In the genomic region with DNA sequence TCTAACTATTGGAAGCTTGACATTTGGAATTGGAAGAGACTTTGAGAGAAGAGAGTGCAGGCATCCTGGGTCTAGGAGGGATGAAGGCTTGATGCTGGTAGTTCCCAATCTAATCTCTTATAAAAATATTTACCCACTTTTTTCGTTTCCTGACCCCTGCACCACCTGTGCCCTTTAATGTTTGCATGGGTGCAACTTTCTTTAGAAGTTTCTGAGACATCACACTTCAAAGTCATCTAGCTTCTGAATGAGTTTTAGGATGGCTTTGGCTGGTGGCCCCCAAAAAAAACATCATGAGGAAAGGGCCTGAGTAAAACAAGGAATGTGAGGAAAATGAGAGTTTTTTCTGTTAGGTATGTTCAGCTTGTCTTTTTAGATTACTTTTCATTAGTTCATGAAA, we compare ENCODE assay signal across 8 cellular contexts. TPM values are rescaled to one million over a fixed set of nuclear protein-coding genes. Genes with fewer than 3 reads are reported as not detected.
DNase-seq lines count a peak whose midpoint lies in the region; ATAC-seq and TF ChIP-seq lines count a peak whose summit lies in the region.

No MANE protein-coding gene starts in this region.

- peak overlapping the region; percentile 90 for H3K27ac Mint-ChIP-seq in activated CD4-positive, alpha-beta T cell treated with anti-CD3 and anti-CD28 coated beads, Interleukin-2, amount 10 ng/mL, durations not matched to agents 24 days and 14 days
- peak overlapping the region; percentile 89 for H3K27ac Mint-ChIP-seq in activated naive CD8-positive, alpha-beta T cell treated with anti-CD3 and anti-CD28 coated beads, Interleukin-2, amount 10 ng/mL, durations not matched to agents 7 days and 5 days

- H3K9me3 ChIP-seq in subcutaneous abdominal adipose tissue (ENCODE audit: control insufficient read depth in 5 of 5, low read length in 5 of 5): no peaks in the 10 kb centered on the region

- POLR2A ChIA-PET in activated naive CD8-positive, alpha-beta T cell treated with anti-CD3 and anti-CD28 coated beads, Interleukin-2, amount 10 ng/mL, durations not matched to agents 7 days and 5 days (lab: Charles Lee): interaction anchor here (1.1 to 2.9 kb wide), 2 partner anchors 27 to 100 kb away, joined by 3 to 15 read pairs; partner anchors contain the start of gene LIPT2

- H3K27me3 ChIP-seq in kidney epithelial cell (ENCODE audit: control insufficient read depth, insufficient read depth, low read length) (no peaks in the 10 kb centered on the region), subcutaneous abdominal adipose tissue (ENCODE audit: control insufficient read depth in 5 of 5, insufficient read depth in 4 of 5, low read length in 5 of 5) (no peaks in the 10 kb centered on the region)

- H3K27ac ChIP-seq in subcutaneous abdominal adipose tissue (ENCODE audit: low read depth, low read length): no peak overlapping the region

- no peak for DNase-seq in activated CD4-positive, alpha-beta T cell treated with anti-CD3 and anti-CD28 coated beads, Interleukin-2, amount 10 ng/mL, durations not matched to agents 24 days and 14 days
- no peak for DNase-seq in activated CD4-positive, alpha-beta T cell treated with anti-CD3 and anti-CD28 coated beads, Interleukin-2, amount 50 U/mL, for 4 hours
- no peak for DNase-seq in activated naive CD8-positive, alpha-beta T cell treated with anti-CD3 and anti-CD28 coated beads, Interleukin-2, amount 10 ng/mL, durations not matched to agents 7 days and 5 days
- DNase-seq in kidney epithelial cell (ENCODE audit: low read depth) (no peak), LoVo (ENCODE audit: low spot score) (no peak), DMS114 treated with DMSO at 0.1 percent for 48 hours (lab: John Stamatoyannopoulos, UW; ENCODE audit: unreplicated experiment) (no peak)
- DNase-seq in stimulated activated CD4-positive, alpha-beta T cell treated with anti-CD3 and anti-CD28 coated beads, Interleukin-2, amount 100 ng/mL, for 48 hours: no peak

- H3K27me3 Mint-ChIP-seq in activated CD4-positive, alpha-beta T cell treated with anti-CD3 and anti-CD28 coated beads, Interleukin-2, amount 10 ng/mL, durations not matched to agents 24 days and 14 days: no peaks in the 10 kb centered on the region
- peaks cover under 1% of the 10 kb centered on the region for H3K27me3 Mint-ChIP-seq in activated naive CD8-positive, alpha-beta T cell treated with anti-CD3 and anti-CD28 coated beads, Interleukin-2, amount 10 ng/mL, durations not matched to agents 7 days and 5 days

- peak overlapping the region; percentile 86 to 99 (median 97) for H3K9ac ChIP-seq in subcutaneous abdominal adipose tissue (ENCODE audit: low read length in 5 of 5)

- H3K4me1 ChIP-seq in subcutaneous abdominal adipose tissue (ENCODE audit: control insufficient read depth in 5 of 5, insufficient read depth in 5 of 5, low read length in 5 of 5): peaks cover 0 to 19% (median 16%) of the 10 kb centered on the region in 5 donors

- ATAC-seq in activated naive CD8-positive, alpha-beta T cell treated with anti-CD3 and anti-CD28 coated beads, Interleukin-2, amount 10 ng/mL, durations not matched to agents 7 days and 5 days (ENCODE audit: low read depth): no peak

- H3K4me3 Mint-ChIP-seq in activated CD4-positive, alpha-beta T cell treated with anti-CD3 and anti-CD28 coated beads, Interleukin-2, amount 10 ng/mL, durations not matched to agents 24 days and 14 days: peak overlapping the region; percentile 96
- peak overlapping the region; percentile 93 for H3K4me3 Mint-ChIP-seq in activated naive CD8-positive, alpha-beta T cell treated with anti-CD3 and anti-CD28 coated beads, Interleukin-2, amount 10 ng/mL, durations not matched to agents 7 days and 5 days

- H3K4me1 Mint-ChIP-seq in activated CD4-positive, alpha-beta T cell treated with anti-CD3 and anti-CD28 coated beads, Interleukin-2, amount 10 ng/mL, durations not matched to agents 24 days and 14 days: peaks cover 19% of the 10 kb centered on the region
- H3K4me1 Mint-ChIP-seq in activated naive CD8-positive, alpha-beta T cell treated with anti-CD3 and anti-CD28 coated beads, Interleukin-2, amount 10 ng/mL, durations not matched to agents 7 days and 5 days: peaks cover 18% of the 10 kb centered on the region

- intact Hi-C loops in activated CD4-positive, alpha-beta T cell treated with anti-CD3 and anti-CD28 coated beads, Interleukin-2, amount 10 ng/mL, durations not matched to agents 24 days and 14 days (cut with micrococcal nuclease): loop anchor here (2.0 kb wide), 1 partner anchor 423 kb away; the partner anchor contains the start of genes C2CD3 and PPME1

- H3K36me3 ChIP-seq in kidney epithelial cell (ENCODE audit: control insufficient read depth, insufficient read depth, low read length) (no peaks in the 10 kb centered on the region), subcutaneous abdominal adipose tissue (ENCODE audit: control insufficient read depth in 5 of 5, insufficient read depth in 5 of 5, low read length in 5 of 5) (peaks cover 0 to 16% (median 9%) of the 10 kb centered on the region in 5 donors)

- peaks cover 37% of the 10 kb centered on the region for H3K36me3 Mint-ChIP-seq in activated CD4-positive, alpha-beta T cell treated with anti-CD3 and anti-CD28 coated beads, Interleukin-2, amount 10 ng/mL, durations not matched to agents 24 days and 14 days (ENCODE audit: low read depth)
- peaks cover 38% of the 10 kb centered on the region for H3K36me3 Mint-ChIP-seq in activated naive CD8-positive, alpha-beta T cell treated with anti-CD3 and anti-CD28 coated beads, Interleukin-2, amount 10 ng/mL, durations not matched to agents 7 days and 5 days

- H3K4me3 ChIP-seq in kidney epithelial cell (ENCODE audit: low read depth, low read length) (peak overlapping the region; percentile 100), subcutaneous abdominal adipose tissue (ENCODE audit: low read depth in 1 of 5, low read length in 5 of 5) (peak overlapping the region; percentile 88 to 97 (median 95))

- no peaks in the 10 kb centered on the region for H3K9me3 Mint-ChIP-seq in activated CD4-positive, alpha-beta T cell treated with anti-CD3 and anti-CD28 coated beads, Interleukin-2, amount 10 ng/mL, durations not matched to agents 24 days and 14 days
- peaks cover 1% of the 10 kb centered on the region for H3K9me3 Mint-ChIP-seq in activated naive CD8-positive, alpha-beta T cell treated with anti-CD3 and anti-CD28 coated beads, Interleukin-2, amount 10 ng/mL, durations not matched to agents 7 days and 5 days

- no peak for TF ChIP-seq CTCF in kidney epithelial cell (IDR thresholded peaks at IDR 0.05; ENCODE audit: insufficient read depth, low read length, poor library complexity, severe bottlenecking)

RNA-seq across cellular contexts. Expression of gene POLD3, which starts 1.1 kb away (rescaled TPM):
- total RNA-seq in activated CD4-positive, alpha-beta T cell treated with anti-CD3 and anti-CD28 coated beads, Interleukin-2, amount 10 ng/mL, durations not matched to agents 24 days and 14 days: 53.5 and 53.6 TPM in 2 replicates
- 10 to 100 TPM; 46.6 to 50.0 TPM for total RNA-seq in activated naive CD8-positive, alpha-beta T cell treated with anti-CD3 and anti-CD28 coated beads, Interleukin-2, amount 10 ng/mL, durations not matched to agents 7 days and 5 days
- total RNA-seq in kidney epithelial cell: 10.1 and 11.9 TPM in 2 replicates
